ENCODE assay signal across 33 cellular contexts in genomic region chr5:6410421-6410820, GRCh38. TPM values are rescaled to one million over a fixed set of nuclear protein-coding genes. Genes with fewer than 3 reads are reported as not detected.
"Had no signal": no experiment of that assay in that cellular context is flagged by ENCODE, and none has a peak within 500 bp of the region (broad histone marks: within the 10 kb centered on the region; RNA-seq: fewer than 3 reads in every experiment).

No MANE protein-coding gene starts in this region.

- H3K4me1 ChIP-seq: adrenal gland, body of pancreas, esophagus muscularis mucosa, foreskin keratinocyte, gastrocnemius medialis had no signal

- H3K27ac Mint-ChIP-seq: activated CD4-positive, alpha-beta memory T cell treated with anti-CD3 and anti-CD28 coated beads for 36 hours; activated CD4-positive, alpha-beta T cell treated with anti-CD3 and anti-CD28 coated beads for 36 hours; activated CD4-positive, alpha-beta T cell treated with anti-CD3 and anti-CD28 coated beads, Interleukin-2, amount 10 ng/mL, durations not matched to agents 24 days and 14 days; activated CD8-positive, alpha-beta memory T cell treated with anti-CD3 and anti-CD28 coated beads, Interleukin-2, amount 10 ng/mL, durations not matched to agents 7 days and 5 days; activated CD8-positive, alpha-beta T cell treated with anti-CD3 and anti-CD28 coated beads, Interleukin-2, amount 10 ng/mL, durations not matched to agents 7 days and 5 days; activated naive CD4-positive, alpha-beta T cell treated with anti-CD3 and anti-CD28 coated beads for 36 hours; activated naive CD8-positive, alpha-beta T cell treated with anti-CD3 and anti-CD28 coated beads for 36 hours; activated naive CD8-positive, alpha-beta T cell treated with anti-CD3 and anti-CD28 coated beads, Interleukin-2, amount 50 U/mL, for 24 hours; activated T-helper 1 cell treated with anti-CD3 and anti-CD28 coated beads, Interleukin-12 subunit alpha, Interleukin-12 subunit beta, Interleukin-2, Interleukin-4 antibody, amounts not matched to agents 30 ng/mL and 10 ng/mL and 1 ng/mL, durations not matched to agents 14 hours and 24 hours and 36 hours; activated T-helper 2 cell treated with anti-CD3 and anti-CD28 coated beads, Interferon-gamma antibody, Interleukin-2, Interleukin-4, amounts not matched to agents 10 μg/mL and 5 μg/mL and 100 μg/mL, durations not matched to agents 14 hours and 24 hours and 36 hours; T-cell; T-helper 1 cell treated with Interleukin-12 subunit alpha and Interleukin-12 subunit beta and Interleukin-4 antibody, amounts not matched to agents 30 μg/mL and 1 μg/mL, for 36 hours had no signal

- H3K4me3 ChIP-seq: adrenal gland, body of pancreas, esophagus muscularis mucosa, gastrocnemius medialis had no signal

- H3K36me3 Mint-ChIP-seq: activated CD4-positive, alpha-beta memory T cell treated with anti-CD3 and anti-CD28 coated beads for 36 hours; activated CD8-positive, alpha-beta memory T cell treated with anti-CD3 and anti-CD28 coated beads, Interleukin-2, amount 10 ng/mL, durations not matched to agents 7 days and 5 days; activated naive CD4-positive, alpha-beta T cell treated with anti-CD3 and anti-CD28 coated beads, Interleukin-2, amount 50 U/mL, for 24 hours; activated naive CD8-positive, alpha-beta T cell treated with anti-CD3 and anti-CD28 coated beads for 36 hours; T-cell had no signal

- H3K27ac ChIP-seq: adrenal gland, body of pancreas, esophagus muscularis mucosa, foreskin keratinocyte, gastrocnemius medialis had no signal

- H3K4me3 Mint-ChIP-seq: activated CD4-positive, alpha-beta memory T cell treated with anti-CD3 and anti-CD28 coated beads for 36 hours; activated CD4-positive, alpha-beta T cell treated with anti-CD3 and anti-CD28 coated beads for 36 hours; activated CD4-positive, alpha-beta T cell treated with anti-CD3 and anti-CD28 coated beads, Interleukin-2, amount 10 ng/mL, durations not matched to agents 24 days and 14 days; activated CD8-positive, alpha-beta memory T cell treated with anti-CD3 and anti-CD28 coated beads, Interleukin-2, amount 10 ng/mL, durations not matched to agents 7 days and 5 days; activated CD8-positive, alpha-beta T cell treated with anti-CD3 and anti-CD28 coated beads, Interleukin-2, amount 10 ng/mL, durations not matched to agents 7 days and 5 days; activated naive CD4-positive, alpha-beta T cell treated with anti-CD3 and anti-CD28 coated beads for 36 hours; activated naive CD4-positive, alpha-beta T cell treated with anti-CD3 and anti-CD28 coated beads, Interleukin-2, amount 50 U/mL, for 24 hours; activated naive CD8-positive, alpha-beta T cell treated with anti-CD3 and anti-CD28 coated beads for 36 hours; activated naive CD8-positive, alpha-beta T cell treated with anti-CD3 and anti-CD28 coated beads, Interleukin-2, amount 50 U/mL, for 24 hours; activated T-helper 1 cell treated with anti-CD3 and anti-CD28 coated beads, Interleukin-12 subunit alpha, Interleukin-12 subunit beta, Interleukin-2, Interleukin-4 antibody, amounts not matched to agents 30 ng/mL and 10 ng/mL and 1 ng/mL, durations not matched to agents 14 hours and 24 hours and 36 hours; T-cell; T-helper 1 cell treated with Interleukin-12 subunit alpha and Interleukin-12 subunit beta and Interleukin-4 antibody, amounts not matched to agents 30 μg/mL and 1 μg/mL, for 36 hours had no signal

- H3K36me3 ChIP-seq: adrenal gland, esophagus muscularis mucosa, gastrocnemius medialis had no signal

- H3K9me3 ChIP-seq: adrenal gland, body of pancreas, esophagus muscularis mucosa, gastrocnemius medialis had no signal

- DNase-seq: activated CD4-positive, alpha-beta memory T cell treated with anti-CD3 and anti-CD28 coated beads for 36 hours; activated CD4-positive, alpha-beta T cell treated with anti-CD3 and anti-CD28 coated beads for 36 hours; activated CD4-positive, alpha-beta T cell treated with anti-CD3 and anti-CD28 coated beads, Interleukin-2, amount 10 ng/mL, durations not matched to agents 24 days and 14 days; activated CD4-positive, CD25-positive, alpha-beta regulatory T cell; activated CD4-positive, CD25-positive, alpha-beta regulatory T cell treated with anti-CD3 and anti-CD28 coated beads, Interleukin-2, amount 50 U/mL, for 72 hours; activated CD8-positive, alpha-beta memory T cell treated with anti-CD3 and anti-CD28 coated beads, Interleukin-2, amount 10 ng/mL, durations not matched to agents 7 days and 5 days; activated CD8-positive, alpha-beta memory T cell treated with anti-CD3 and anti-CD28 coated beads, Interleukin-2, amount 50 U/mL, for 4 hours; activated CD8-positive, alpha-beta T cell treated with anti-CD3 and anti-CD28 coated beads, Interleukin-2, amount 10 ng/mL, durations not matched to agents 7 days and 5 days; activated effector memory CD4-positive, alpha-beta T cell treated with anti-CD3 and anti-CD28 coated beads, Interleukin-2, amount 50 U/mL, for 16 hours; activated naive CD4-positive, alpha-beta T cell treated with anti-CD3 and anti-CD28 coated beads for 36 hours; activated naive CD8-positive, alpha-beta T cell treated with anti-CD3 and anti-CD28 coated beads for 36 hours; activated naive CD8-positive, alpha-beta T cell treated with anti-CD3 and anti-CD28 coated beads, Interleukin-2, amount 50 U/mL, for 24 hours; activated T-cell treated with anti-CD3 and anti-CD28 coated beads, Interleukin-2, amount 50 U/mL, for 1 hour; activated T-cell treated with anti-CD3 and anti-CD28 coated beads, Interleukin-2, amount 50 U/mL, for 48 hours; adrenal gland; aorta; body of pancreas; effector memory CD4-positive, alpha-beta T cell; erythroblast; foreskin keratinocyte; gastrocnemius medialis; glutamatergic neuron; SW 1271; T-cell; T-helper 9 cell had no signal

- H3K9me3 Mint-ChIP-seq: activated CD4-positive, alpha-beta memory T cell treated with anti-CD3 and anti-CD28 coated beads for 36 hours; activated CD4-positive, alpha-beta T cell treated with anti-CD3 and anti-CD28 coated beads, Interleukin-2, amount 10 ng/mL, durations not matched to agents 24 days and 14 days; activated naive CD4-positive, alpha-beta T cell treated with anti-CD3 and anti-CD28 coated beads for 36 hours; activated naive CD4-positive, alpha-beta T cell treated with anti-CD3 and anti-CD28 coated beads, Interleukin-2, amount 50 U/mL, for 24 hours; activated naive CD8-positive, alpha-beta T cell treated with anti-CD3 and anti-CD28 coated beads for 36 hours; activated naive CD8-positive, alpha-beta T cell treated with anti-CD3 and anti-CD28 coated beads, Interleukin-2, amount 50 U/mL, for 24 hours; activated T-helper 1 cell treated with anti-CD3 and anti-CD28 coated beads, Interleukin-12 subunit alpha, Interleukin-12 subunit beta, Interleukin-2, Interleukin-4 antibody, amounts not matched to agents 30 ng/mL and 10 ng/mL and 1 ng/mL, durations not matched to agents 14 hours and 24 hours and 36 hours; activated T-helper 2 cell treated with anti-CD3 and anti-CD28 coated beads, Interferon-gamma antibody, Interleukin-2, Interleukin-4, amounts not matched to agents 10 μg/mL and 5 μg/mL and 100 μg/mL, durations not matched to agents 14 hours and 24 hours and 36 hours; T-cell; T-helper 1 cell treated with Interleukin-12 subunit alpha and Interleukin-12 subunit beta and Interleukin-4 antibody, amounts not matched to agents 30 μg/mL and 1 μg/mL, for 36 hours had no signal

- H3K27me3 ChIP-seq: adrenal gland, body of pancreas, gastrocnemius medialis had no signal

- H3K4me1 Mint-ChIP-seq: activated naive CD4-positive, alpha-beta T cell treated with anti-CD3 and anti-CD28 coated beads, Interleukin-2, amount 50 U/mL, for 24 hours; activated naive CD8-positive, alpha-beta T cell treated with anti-CD3 and anti-CD28 coated beads for 36 hours; T-cell had no signal

- FAIRE-seq: colon had no signal

RNA-seq across cellular contexts. Expression of gene UBE2QL1, which starts 38.2 kb away (rescaled TPM):
- total RNA-seq: activated CD4-positive, alpha-beta memory T cell treated with anti-CD3 and anti-CD28 coated beads for 36 hours; activated CD4-positive, alpha-beta T cell treated with anti-CD3 and anti-CD28 coated beads for 36 hours; activated CD8-positive, alpha-beta memory T cell treated with anti-CD3 and anti-CD28 coated beads for 36 hours; activated CD8-positive, alpha-beta T cell treated with anti-CD3 and anti-CD28 coated beads, Interleukin-2, amount 10 ng/mL, durations not matched to agents 7 days and 5 days; activated naive CD4-positive, alpha-beta T cell treated with anti-CD3 and anti-CD28 coated beads for 36 hours; activated naive CD8-positive, alpha-beta T cell treated with anti-CD3 and anti-CD28 coated beads for 36 hours; foreskin keratinocyte; T-helper 2 cell treated with Interferon-gamma antibody and Interleukin-4, amounts not matched to agents 100 ng/mL and 5 ng/mL, for 36 hours had no signal
- polyA plus RNA-seq: foreskin keratinocyte had no signal
